In genomic region chr17:7845359-7846062, GRCh38 we compare ENCODE assay signal across 8 cellular contexts. TPM values are rescaled to one million over a fixed set of nuclear protein-coding genes. Genes with fewer than 3 reads are reported as not detected.
DNase-seq lines count a peak whose midpoint lies in the region; ATAC-seq and TF ChIP-seq lines count a peak whose summit lies in the region.

No MANE protein-coding gene starts in this region.

- H3K9me3 ChIP-seq in ES-I3 (ENCODE audit: control insufficient read depth, insufficient read depth, low read length) (no peaks in the 10 kb centered on the region), SK-N-MC (ENCODE audit: low read depth, low read length) (no peaks in the 10 kb centered on the region), esophagus squamous epithelium (no peaks in the 10 kb centered on the region), prostate gland (no peaks in the 10 kb centered on the region)

- peak overlapping the region; percentile 80; the same call in 1 of the 2 replicates for H3K9ac ChIP-seq in ES-I3 (ENCODE audit: low read depth, low read length)
- H3K9ac ChIP-seq in SK-N-MC (ENCODE audit: insufficient read length) = peak overlapping the region; percentile 47

- DNase-seq in SK-N-MC (ENCODE audit: low read depth, low spot score) (no peak), esophagus squamous epithelium (lab: John Stamatoyannopoulos, UW) (no peak), prostate gland (ENCODE audit: low spot score) (no peak), retina (no peak), NCI-H1930 (lab: John Stamatoyannopoulos, UW) (no peak), NCI-H2227 treated with DMSO at 0.1 percent for 48 hours (lab: John Stamatoyannopoulos, UW) (no peak)

- WGBS in esophagus squamous epithelium, 2 donors = 76 to 82% methylated on average over 4 to 7 of the region's 15 CpGs
- 72% methylated on average over 15 of the region's 15 CpGs for WGBS in prostate gland

- H3K4me1 ChIP-seq in ES-I3 (ENCODE audit: insufficient read depth, low read length) (no peaks in the 10 kb centered on the region; the same call in 1 of the 2 replicates), esophagus squamous epithelium (peaks cover 12 to 55% (median 24%) of the 10 kb centered on the region in 3 donors), prostate gland (replicated peaks) (peaks cover 11% of the 10 kb centered on the region)

- no peaks in the 10 kb centered on the region for H3K36me3 ChIP-seq in ES-I3 (ENCODE audit: insufficient read depth, low read length)
- H3K36me3 ChIP-seq in SK-N-MC (ENCODE audit: insufficient read depth, low read length) = peaks cover 58% of the 10 kb centered on the region
- H3K36me3 ChIP-seq in esophagus squamous epithelium = peaks cover 41 to 58% (median 44%) of the 10 kb centered on the region in 3 donors
- peaks cover 23% of the 10 kb centered on the region in 2 donors for H3K36me3 ChIP-seq in prostate gland

- no peak overlapping the region for H3K27ac ChIP-seq in SK-N-MC
- H3K27ac ChIP-seq in esophagus squamous epithelium = peak overlapping the region; percentile 96 to 99 (median 97)
- peak overlapping the region; percentile 98 to 99 for H3K27ac ChIP-seq in prostate gland

- TF ChIP-seq POLR2A in esophagus squamous epithelium (IDR thresholded peaks at IDR 0.05) (no peak), prostate gland (IDR thresholded peaks at IDR 0.05) (no peak)

- intact Hi-C loops in esophagus squamous epithelium (cut with DNase I) (no loop called here), prostate gland (cut with DNase I) (loop anchor here (10.0 kb wide), 1 partner anchor 309 kb away; the partner anchor contains the start of gene PER1)

- H3K4me3 ChIP-seq in SK-N-MC (peak overlapping the region; percentile 87), esophagus squamous epithelium (peak overlapping the region; percentile 67 to 81 (median 74)), prostate gland (peak overlapping the region in 1 of 2 donors; percentile 67)

- H3K27me3 ChIP-seq in esophagus squamous epithelium (no peaks in the 10 kb centered on the region), prostate gland (replicated peaks; ENCODE audit: insufficient read depth) (no peaks in the 10 kb centered on the region)

- ATAC-seq in HG03135 (IDR thresholded peaks at IDR 0.05; ENCODE audit: unreplicated experiment) = no peak

- TF ChIP-seq CTCF in esophagus squamous epithelium (IDR thresholded peaks at IDR 0.05) = no peak
- TF ChIP-seq CTCF in prostate gland (IDR thresholded peaks at IDR 0.05) = no peak

RNA-seq across cellular contexts. Expression of gene TMEM88, which starts 9.4 kb away (rescaled TPM):
- total RNA-seq in esophagus squamous epithelium = 1 to 10 TPM in 3 of 4 donors, not detected in 1; 1.5 to 3.8 (median 1.6) TPM
- 10 to 100 TPM; 11.1 to 15.7 TPM for total RNA-seq in prostate gland

RNA-seq across cellular contexts. Expression of gene KDM6B, which starts 11.5 kb away (rescaled TPM):
- total RNA-seq in esophagus squamous epithelium (10 to 100 TPM in 1 of 4 donors, 1 to 10 TPM in 3; 6.7 to 14.6 (median 7.5) TPM), prostate gland (10 to 100 TPM; 12.7 to 30.2 TPM)

RNA-seq across cellular contexts. Expression of gene NAA38, which starts 11.8 kb away (rescaled TPM):
- 10 to 100 TPM; 45.2 to 80.1 (median 74.8) TPM for total RNA-seq in esophagus squamous epithelium
- 100 to 1,000 TPM in 1 of 2 donors, 10 to 100 TPM in 1; 74.6 to 163 TPM for total RNA-seq in prostate gland

RNA-seq across cellular contexts. Expression of gene CYB5D1, which starts 12.3 kb away (rescaled TPM):
- total RNA-seq in esophagus squamous epithelium = 1 to 10 TPM; 3.8 to 9.3 (median 7.5) TPM
- 10 to 100 TPM in 1 of 2 donors, 1 to 10 TPM in 1; 5.7 to 20.8 TPM for total RNA-seq in prostate gland

RNA-seq across cellular contexts. Expression of gene CHD3, which starts 43.1 kb away (rescaled TPM):
- total RNA-seq in esophagus squamous epithelium (10 to 100 TPM; 57.7 to 93.5 (median 73.0) TPM), prostate gland (100 to 1,000 TPM; 166 to 196 TPM)
